In genomic region chr6:82030301-82030700, GRCh38 we compare ENCODE assay signal across 21 cellular contexts.
DNase-seq lines count a peak whose midpoint lies in the region; ATAC-seq and TF ChIP-seq lines count a peak whose summit lies in the region.
"Had no signal": no experiment of that assay in that cellular context is flagged by ENCODE, and none has a peak within 500 bp of the region (broad histone marks: within the 10 kb centered on the region; RNA-seq: fewer than 3 reads in every experiment).

No MANE protein-coding gene starts in this region.

- no peaks in the 10 kb centered on the region for H3K36me3 ChIP-seq in cardiac muscle cell
- no peaks in the 10 kb centered on the region for H3K36me3 ChIP-seq in breast epithelium
- H3K36me3 ChIP-seq: heart right ventricle, sigmoid colon, SJCRH30 had no signal

- DNase-seq in cardiac muscle cell (ENCODE audit: low read depth in 1 of 2, low spot score in 1 of 2) (no peak), left cardiac atrium (no peak), breast epithelium (ENCODE audit: low spot score in 2 of 2) (no peak), superior temporal gyrus (ENCODE audit: extremely low spot score) (no peak), omental fat pad (ENCODE audit: low spot score) (no peak), NCI-H1417 (lab: John Stamatoyannopoulos, UW) (no peak)
- DNase-seq: activated CD4-positive, alpha-beta T cell treated with anti-CD3 and anti-CD28 coated beads for 4 hours; activated naive CD4-positive, alpha-beta T cell treated with anti-CD3 and anti-CD28 coated beads, Interleukin-2, amount 10 ng/mL, durations not matched to agents 7 days and 5 days; activated T-cell treated with anti-CD3 and anti-CD28 coated beads, Interleukin-2, amount 50 U/mL, for 72 hours; EL; H7; heart right ventricle; naive thymus-derived CD8-positive, alpha-beta T cell; NCI-H1930; NCI-H226; NCI-H82; sigmoid colon; T-helper 1 cell had no signal

- intact Hi-C loops in left cardiac atrium (cut with DNase I) = no loop called here
- intact Hi-C loops in breast epithelium (cut with DNase I; ENCODE audit: low total_unique reads) = no loop called here

- no peak overlapping the region for H3K4me3 ChIP-seq in cardiac muscle cell
- H3K4me3 ChIP-seq in breast epithelium = no peak overlapping the region
- H3K4me3 ChIP-seq: heart right ventricle, sigmoid colon, SJCRH30 had no signal

- TF ChIP-seq CTCF in cardiac muscle cell (IDR thresholded peaks at IDR 0.05; ENCODE audit: low read depth, low read length) (no peak), breast epithelium (IDR thresholded peaks at IDR 0.05) (no peak), omental fat pad (IDR thresholded peaks at IDR 0.05) (no peak)

- no peak for TF ChIP-seq POLR2A in breast epithelium (IDR thresholded peaks at IDR 0.05)

- no peaks in the 10 kb centered on the region for H3K9me3 ChIP-seq in cardiac muscle cell (ENCODE audit: low read depth)
- no peaks in the 10 kb centered on the region for H3K9me3 ChIP-seq in breast epithelium
- H3K9me3 ChIP-seq: heart right ventricle, sigmoid colon, SJCRH30 had no signal

- ATAC-seq in left cardiac atrium (no peak), esophagus mucosa (peak; percentile 54), GM19395 (IDR thresholded peaks at IDR 0.05; ENCODE audit: unreplicated experiment) (no peak), omental fat pad (ENCODE audit: low FRiP score) (no peak)
- ATAC-seq: activated T-cell treated with anti-CD3 and anti-CD28 coated beads, Interleukin-2, amount 50 U/mL, for 72 hours; naive thymus-derived CD8-positive, alpha-beta T cell had no signal

- H3K4me1 ChIP-seq in cardiac muscle cell (ENCODE audit: low read depth) (peaks cover 9% of the 10 kb centered on the region), breast epithelium (no peaks in the 10 kb centered on the region)
- H3K4me1 ChIP-seq: sigmoid colon, SJCRH30 had no signal

- H3K27ac ChIP-seq in cardiac muscle cell (peak overlapping the region; percentile 49), breast epithelium (peak overlapping the region; percentile 45 to 46)
- H3K27ac ChIP-seq: sigmoid colon, SJCRH30 had no signal

- no peaks in the 10 kb centered on the region for H3K27me3 ChIP-seq in cardiac muscle cell
- H3K27me3 ChIP-seq in breast epithelium = no peaks in the 10 kb centered on the region
- H3K27me3 ChIP-seq: heart right ventricle, sigmoid colon, SJCRH30 had no signal
